ENCODE assay signal across 11 cellular contexts in the genomic region with DNA sequence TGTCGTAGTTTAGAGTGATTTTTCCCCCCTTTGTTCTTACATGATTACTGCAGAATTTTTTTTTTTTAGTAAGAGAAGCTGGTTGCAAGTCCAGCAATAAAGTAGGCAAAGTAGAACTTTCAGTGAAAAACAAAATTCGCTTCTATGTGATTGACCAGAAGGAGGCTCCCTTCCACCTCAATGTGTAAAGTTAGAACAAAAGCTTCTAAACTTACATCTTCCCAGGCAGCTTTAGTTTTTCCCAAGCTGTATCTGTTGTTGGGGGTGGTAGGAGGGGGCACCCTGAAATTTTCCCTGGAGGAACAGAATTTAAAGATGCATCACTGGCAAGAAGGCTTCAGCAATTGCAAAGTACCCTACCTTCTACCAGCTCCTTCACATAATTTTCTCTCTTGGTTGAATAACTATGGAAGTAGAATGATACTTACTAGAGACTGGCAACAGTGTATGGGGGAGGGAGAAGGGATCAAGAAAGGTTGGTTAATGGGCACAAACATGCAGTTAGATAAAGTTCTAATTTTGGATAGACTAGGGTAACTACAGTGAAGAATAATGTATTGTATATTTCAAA.
DNase-seq lines count a peak whose midpoint lies in the region; FAIRE-seq lines count a peak whose summit lies in the region.
"Had no signal": no experiment of that assay in that cellular context is flagged by ENCODE, and none has a peak within 500 bp of the region (broad histone marks: within the 10 kb centered on the region; RNA-seq: fewer than 3 reads in every experiment).

No MANE protein-coding gene starts in this region.

- H3K4me1 ChIP-seq in small intestine (ENCODE audit: control insufficient read depth in 2 of 2, insufficient read depth in 1 of 2, low read depth in 1 of 2, low read length in 1 of 2) = no peaks in the 10 kb centered on the region
- H3K4me1 ChIP-seq: BLaER1 had no signal

- no peak overlapping the region for H3K27ac Mint-ChIP-seq in T-helper 2 cell treated with Interferon-gamma antibody and Interleukin-4, amounts not matched to agents 5 μg/mL and 100 μg/mL, for 36 hours

- H3K9me3 ChIP-seq in small intestine (ENCODE audit: control insufficient read depth, low read depth) = no peaks in the 10 kb centered on the region
- H3K9me3 ChIP-seq: BLaER1 had no signal

- no peaks in the 10 kb centered on the region for H3K27me3 ChIP-seq in small intestine (ENCODE audit: control insufficient read depth in 2 of 2, insufficient read depth in 2 of 2, low read length in 2 of 2)
- H3K27me3 ChIP-seq: BLaER1 had no signal

- H3K36me3 Mint-ChIP-seq in T-helper 2 cell treated with Interferon-gamma antibody and Interleukin-4, amounts not matched to agents 5 μg/mL and 100 μg/mL, for 36 hours (ENCODE audit: low read depth) = no peaks in the 10 kb centered on the region

- H3K36me3 ChIP-seq in small intestine (ENCODE audit: control insufficient read depth in 2 of 2, insufficient read depth in 2 of 2, low read length in 2 of 2) = no peaks in the 10 kb centered on the region
- H3K36me3 ChIP-seq: BLaER1 had no signal

- DNase-seq in NCI-H1417 (lab: John Stamatoyannopoulos, UW) = peak; percentile 21 to 68 (median 31)
- DNase-seq in NCI-H1417 treated with DMSO at 0.1 percent for 48 hours (lab: John Stamatoyannopoulos, UW) = no peak
- DNase-seq in RCC 7860 (ENCODE audit: low spot score) = peak; percentile 17
- peak; percentile 37 for DNase-seq in glomerular endothelial cell (ENCODE audit: extremely low read depth, low read depth, low spot score)
- peak; percentile 25 for DNase-seq in small intestine
- DNase-seq in stimulated activated CD4-positive, alpha-beta T cell treated with anti-CD3 and anti-CD28 coated beads, Interleukin-4, amount 100 ng/mL, for 4 hours = no peak
- DNase-seq in NCI-H1436 (lab: John Stamatoyannopoulos, UW) = no peak
- DNase-seq in T-helper 2 cell treated with Interferon-gamma antibody and Interleukin-4, amounts not matched to agents 5 μg/mL and 100 μg/mL, for 36 hours (ENCODE audit: low spot score) = no peak
- DNase-seq: NCI-H2029 treated with DMSO at 0.1 percent for 48 hours had no signal

- H3K4me3 Mint-ChIP-seq in T-helper 2 cell treated with Interferon-gamma antibody and Interleukin-4, amounts not matched to agents 5 μg/mL and 100 μg/mL, for 36 hours = no peak overlapping the region

- H3K4me3 ChIP-seq in small intestine (ENCODE audit: low read depth in 1 of 2, low read length in 2 of 2) = no peak overlapping the region
- H3K4me3 ChIP-seq: BLaER1, coronary artery had no signal

- H3K4me1 Mint-ChIP-seq in T-helper 2 cell treated with Interferon-gamma antibody and Interleukin-4, amounts not matched to agents 5 μg/mL and 100 μg/mL, for 36 hours (ENCODE audit: low read depth) = no peaks in the 10 kb centered on the region

- FAIRE-seq in RCC 7860 (lab: Jason Lieb, UNC) (peak; percentile 38), small intestine (lab: Jason Lieb, UNC) (no peak)

- no peaks in the 10 kb centered on the region for H3K27me3 Mint-ChIP-seq in T-helper 2 cell treated with Interferon-gamma antibody and Interleukin-4, amounts not matched to agents 5 μg/mL and 100 μg/mL, for 36 hours (ENCODE audit: low read depth)

- 2 to 9% (median 2%) methylated on average over 2 of the region's 2 CpGs for WGBS in small intestine, 3 donors

- H3K9me3 Mint-ChIP-seq in T-helper 2 cell treated with Interferon-gamma antibody and Interleukin-4, amounts not matched to agents 5 μg/mL and 100 μg/mL, for 36 hours = no peaks in the 10 kb centered on the region

- H3K27ac ChIP-seq in small intestine (ENCODE audit: low read depth in 1 of 2, low read length in 1 of 2) = no peak overlapping the region
- H3K27ac ChIP-seq: BLaER1, coronary artery had no signal

Comparison
In these comparisons a context has a peak if more than half of its experiments do, and no peak if none do; other contexts are left out.
1. DNase-seq: peak in NCI-H1417 (3 of 3), RCC 7860 (single experiment), glomerular endothelial cell (single experiment) and small intestine (single experiment); none in NCI-H1417 treated with DMSO at 0.1 percent for 48 hours (single experiment), stimulated activated CD4-positive, alpha-beta T cell treated with anti-CD3 and anti-CD28 coated beads, Interleukin-4, amount 100 ng/mL, for 4 hours (0 of 2), NCI-H1436 (single experiment) and T-helper 2 cell treated with Interferon-gamma antibody and Interleukin-4, amounts not matched to agents 5 μg/mL and 100 μg/mL, for 36 hours (single experiment).